In genomic region chr15:78976691-78977090, GRCh38 we compare ENCODE assay signal across 12 cellular contexts. TPM values are rescaled to one million over a fixed set of nuclear protein-coding genes. Genes with fewer than 3 reads are reported as not detected.
DNase-seq lines count a peak whose midpoint lies in the region; ATAC-seq, FAIRE-seq and TF ChIP-seq lines count a peak whose summit lies in the region.
"Had no signal": no experiment of that assay in that cellular context is flagged by ENCODE, and none has a peak within 500 bp of the region (broad histone marks: within the 10 kb centered on the region; RNA-seq: fewer than 3 reads in every experiment).

No MANE protein-coding gene starts in this region.

- H3K4me2 ChIP-seq in PC-3 (ENCODE audit: low read length) = no peak overlapping the region

- no peak for TF ChIP-seq POLR2A in H54 (IDR thresholded peaks at IDR 0.05; ENCODE audit: low read depth, low read length)

- H3K27ac ChIP-seq in PC-3 (ENCODE audit: low read length) = no peak overlapping the region
- no peak overlapping the region for H3K27ac ChIP-seq in substantia nigra (ENCODE audit: low read depth, low read length, poor library complexity, severe bottlenecking)

- TF ChIP-seq CTCF in PC-3 (conservative IDR thresholded peaks at IDR 0.05; ENCODE audit: low read depth, low read length) = no peak

- no peaks in the 10 kb centered on the region for H3K9me3 Mint-ChIP-seq in stimulated activated memory B cell treated with anti-CD40 and anti-IgM and Interleukin-4, amounts not matched to agents 10 μg/mL and 1 μg/mL and 100 μg/mL, for 72 hours
- H3K9me3 Mint-ChIP-seq: nephron had no signal

- no peaks in the 10 kb centered on the region for H3K9me3 ChIP-seq in PC-3 (ENCODE audit: low read length)

- intact Hi-C loops in PC-3 (cut with micrococcal nuclease) = no loop called here

- BruUV-seq in PC-3 (replicated peaks; lab: Mats Ljungman, UMichigan) = no TSS peak

- no peaks in the 10 kb centered on the region for H3F3A ChIP-seq in PC-3 (ENCODE audit: low read length, unreplicated experiment)

- H3K4me3 ChIP-seq in PC-3 (ENCODE audit: low read length) = no peak overlapping the region

- DNase-seq in GM19239 (ENCODE audit: insufficient read length, low spot score) (no peak), MV-4-11 (lab: John Stamatoyannopoulos, UW) (peak; percentile 43), H54 (ENCODE audit: insufficient read length, low spot score) (no peak), PC-3 (no peak), substantia nigra (lab: John Stamatoyannopoulos, UW) (no peak)
- DNase-seq: activated CD4-positive, alpha-beta T cell treated with anti-CD3 and anti-CD28 coated beads, Interleukin-2, amount 50 U/mL, for 1 hour; activated gamma-delta T cell treated with Interleukin-2 at 50 U/mL for 16 hours; caudate nucleus; NCI-H82 had no signal

- H4K20me1 ChIP-seq in PC-3 (ENCODE audit: low read length) = no peaks in the 10 kb centered on the region

- H3K4me3 Mint-ChIP-seq in stimulated activated memory B cell treated with anti-CD40 and anti-IgM and Interleukin-4, amounts not matched to agents 10 μg/mL and 1 μg/mL and 100 μg/mL, for 72 hours = no peak overlapping the region
- H3K4me3 Mint-ChIP-seq: nephron had no signal

- H3K9ac ChIP-seq in PC-3 (ENCODE audit: low read length) = no peak overlapping the region

- CTCF ChIA-PET in PC-3 (lab: Charles Lee) = no interaction called here

- FAIRE-seq in GM19239 (lab: Jason Lieb, UNC) (peak; percentile 4), H54 (lab: Jason Lieb, UNC) (no peak)

- ATAC-seq in HG02798 (IDR thresholded peaks at IDR 0.05; ENCODE audit: poor library complexity, unreplicated experiment) = peak; percentile 23
- ATAC-seq in stimulated activated memory B cell treated with anti-CD40 and anti-IgM and Interleukin-4, amounts not matched to agents 10 μg/mL and 1 μg/mL and 100 μg/mL, for 72 hours = peak; percentile 22
- no peak for ATAC-seq in PC-3

- peak overlapping the region; percentile 90 for H3K27ac Mint-ChIP-seq in stimulated activated memory B cell treated with anti-CD40 and anti-IgM and Interleukin-4, amounts not matched to agents 10 μg/mL and 1 μg/mL and 100 μg/mL, for 72 hours
- H3K27ac Mint-ChIP-seq: nephron had no signal

- H3K27me3 ChIP-seq in PC-3 (ENCODE audit: low read length) = no peaks in the 10 kb centered on the region

- H3K36me3 ChIP-seq in PC-3 (ENCODE audit: low read depth, low read length) = no peaks in the 10 kb centered on the region

- no peaks in the 10 kb centered on the region for H3K79me2 ChIP-seq in PC-3 (ENCODE audit: low read length)

- no peaks in the 10 kb centered on the region for H3K27me3 Mint-ChIP-seq in stimulated activated memory B cell treated with anti-CD40 and anti-IgM and Interleukin-4, amounts not matched to agents 10 μg/mL and 1 μg/mL and 100 μg/mL, for 72 hours

- H3K36me3 Mint-ChIP-seq in stimulated activated memory B cell treated with anti-CD40 and anti-IgM and Interleukin-4, amounts not matched to agents 10 μg/mL and 1 μg/mL and 100 μg/mL, for 72 hours = no peaks in the 10 kb centered on the region

- no peaks in the 10 kb centered on the region for H3K9me2 ChIP-seq in PC-3 (replicated peaks; ENCODE audit: low read length)

- POLR2A ChIA-PET in PC-3 (lab: Charles Lee; ENCODE audit: unreplicated experiment) = no interaction called here

- H2AFZ ChIP-seq in PC-3 (ENCODE audit: low read length) = no peak overlapping the region

- H3K4me1 ChIP-seq in PC-3 (ENCODE audit: insufficient read depth, low read length) = peaks cover 5% of the 10 kb centered on the region; the same call in 1 of the 2 replicates

- peaks cover 50% of the 10 kb centered on the region for H3K4me1 Mint-ChIP-seq in stimulated activated memory B cell treated with anti-CD40 and anti-IgM and Interleukin-4, amounts not matched to agents 10 μg/mL and 1 μg/mL and 100 μg/mL, for 72 hours

RNA-seq across cellular contexts. Expression of gene CTSH, which starts 31.8 kb away (rescaled TPM):
- total RNA-seq in PC-3 (2014; rRNA removed) = 136 and 146 TPM in 2 replicates
